15 cellular contexts compared by ENCODE assay signal in genomic region chr4:16582526-16582925, GRCh38.
A peak's percentile ranks its signal among the peaks of the same experiment; 100 is the strongest.
DNase-seq lines count a peak whose midpoint lies in the region; TF ChIP-seq lines count a peak whose summit lies in the region.
"Had no signal": no experiment of that assay in that cellular context is flagged by ENCODE, and none has a peak within 500 bp of the region (broad histone marks: within the 10 kb centered on the region; RNA-seq: fewer than 3 reads in every experiment).

No MANE protein-coding gene starts in this region.

- no peak overlapping the region for H3K4me3 Mint-ChIP-seq in osteocyte (ENCODE audit: unreplicated experiment)
- H3K4me3 Mint-ChIP-seq: B cell; stimulated activated effector memory CD8-positive, alpha-beta T cell treated with anti-CD3 and anti-CD28 coated beads, Interleukin-12 subunit alpha, Interleukin-12 subunit beta, amount 100 ng/mL, for 72 hours had no signal

- H3K27me3 ChIP-seq in A673 (replicated peaks; ENCODE audit: insufficient read depth, low read depth, low read length, poor library complexity) = no peaks in the 10 kb centered on the region
- no peaks in the 10 kb centered on the region for H3K27me3 ChIP-seq in NT2/D1 (ENCODE audit: insufficient read depth, insufficient read length)
- H3K27me3 ChIP-seq in fibroblast of lung (ENCODE audit: control insufficient read depth, insufficient read depth, low read length) = no peaks in the 10 kb centered on the region

- H3K27ac ChIP-seq in A673 (ENCODE audit: low read depth, low read length, poor library complexity, severe bottlenecking) (no peak overlapping the region), fibroblast of lung (ENCODE audit: insufficient read depth, low read length) (no peak overlapping the region)

- intact Hi-C loops in A673 (cut with micrococcal nuclease; ENCODE audit: unreplicated experiment) = no loop called here

- no peaks in the 10 kb centered on the region for H3K27me3 Mint-ChIP-seq in osteocyte (ENCODE audit: unreplicated experiment)
- H3K27me3 Mint-ChIP-seq: B cell had no signal

- H3K4me2 ChIP-seq in fibroblast of lung (ENCODE audit: extremely low read depth, insufficient read depth, low read length) = no peak overlapping the region

- H4K20me1 ChIP-seq in fibroblast of lung (ENCODE audit: control insufficient read depth, extremely low read depth, insufficient read depth, low read length) = no peaks in the 10 kb centered on the region

- TF ChIP-seq CTCF in A673 (conservative IDR thresholded peaks at IDR 0.05; ENCODE audit: low read depth, low read length) (peak; percentile 70), GM12864 (IDR thresholded peaks at IDR 0.05; ENCODE audit: low read depth, low read length, missing control alignments) (peak; percentile 19), fibroblast of lung (conservative IDR thresholded peaks at IDR 0.05 in 1 of 2, IDR thresholded peaks at IDR 0.05 in 1 of 2; ENCODE audit: low read depth in 1 of 2, low read length in 2 of 2) (peak; percentile 2 to 7), osteocyte (IDR thresholded peaks at IDR 0.05) (no peak)

- H3K36me3 Mint-ChIP-seq in osteocyte (ENCODE audit: unreplicated experiment) = no peaks in the 10 kb centered on the region
- H3K36me3 Mint-ChIP-seq: stimulated activated effector memory CD8-positive, alpha-beta T cell treated with anti-CD3 and anti-CD28 coated beads, Interleukin-12 subunit alpha, Interleukin-12 subunit beta, amount 100 ng/mL, for 72 hours had no signal

- peaks cover 4% of the 10 kb centered on the region for H3K9me3 Mint-ChIP-seq in osteocyte (ENCODE audit: unreplicated experiment)
- H3K9me3 Mint-ChIP-seq: stimulated activated effector memory CD8-positive, alpha-beta T cell treated with anti-CD3 and anti-CD28 coated beads, Interleukin-12 subunit alpha, Interleukin-12 subunit beta, amount 100 ng/mL, for 72 hours had no signal

- no peaks in the 10 kb centered on the region for H3K36me3 ChIP-seq in A673 (ENCODE audit: insufficient read depth, low read length, poor library complexity, severe bottlenecking)
- H3K36me3 ChIP-seq in NT2/D1 (ENCODE audit: insufficient read depth, insufficient read length, low read length) = peaks cover 4% of the 10 kb centered on the region
- H3K36me3 ChIP-seq in fibroblast of lung (ENCODE audit: control insufficient read depth, insufficient read depth, low read length) = no peaks in the 10 kb centered on the region

- H3K79me2 ChIP-seq in fibroblast of lung (ENCODE audit: control insufficient read depth, insufficient read depth, low read length) = no peaks in the 10 kb centered on the region

- peaks cover 5% of the 10 kb centered on the region for H3K4me1 Mint-ChIP-seq in osteocyte (ENCODE audit: unreplicated experiment)
- H3K4me1 Mint-ChIP-seq: B cell; stimulated activated effector memory CD8-positive, alpha-beta T cell treated with anti-CD3 and anti-CD28 coated beads, Interleukin-12 subunit alpha, Interleukin-12 subunit beta, amount 100 ng/mL, for 72 hours had no signal

- no TSS peak for BruUV-seq in A673 (replicated peaks; lab: Mats Ljungman, UMichigan)

- DNase-seq in A673 (ENCODE audit: low spot score) = peak; percentile 60
- no peak for DNase-seq in GM12864 (ENCODE audit: low read depth)
- peak; percentile 18 for DNase-seq in NT2/D1 (ENCODE audit: low read depth, low spot score)
- DNase-seq in fibroblast of lung (ENCODE audit: low read depth in 2 of 2) = no peak
- no peak for DNase-seq in COLO668 (lab: John Stamatoyannopoulos, UW; ENCODE audit: unreplicated experiment)
- no peak for DNase-seq in osteocyte (ENCODE audit: extremely low spot score, unreplicated experiment)
- no peak for DNase-seq in NCI-H1436 treated with DMSO at 0.1 percent for 48 hours (lab: John Stamatoyannopoulos, UW)
- DNase-seq in NCI-H187 treated with DMSO at 0.1 percent for 48 hours (lab: John Stamatoyannopoulos, UW) = no peak
- DNase-seq: cortex of kidney; foreskin fibroblast; KBM-7; retina; stimulated activated CD4-positive, alpha-beta T cell treated with anti-CD3 and anti-CD28 coated beads, Interleukin-2, amount 100 ng/mL, for 48 hours had no signal

- H3K9ac ChIP-seq in NT2/D1 (ENCODE audit: insufficient read length, low read depth) (no peak overlapping the region), fibroblast of lung (ENCODE audit: insufficient read depth, low read length) (no peak overlapping the region)

- H3K9me3 ChIP-seq in A673 (ENCODE audit: low read depth, low read length, poor library complexity, severe bottlenecking) = no peaks in the 10 kb centered on the region
- no peaks in the 10 kb centered on the region for H3K9me3 ChIP-seq in NT2/D1 (ENCODE audit: insufficient read depth, low read length)
- H3K9me3 ChIP-seq in fibroblast of lung (ENCODE audit: control insufficient read depth, insufficient read depth, low read depth, low read length) = no peaks in the 10 kb centered on the region

- no peaks in the 10 kb centered on the region for H3K4me1 ChIP-seq in A673 (ENCODE audit: insufficient read depth, low read length, poor library complexity, severe bottlenecking)
- H3K4me1 ChIP-seq in NT2/D1 (ENCODE audit: insufficient read depth, insufficient read length) = no peaks in the 10 kb centered on the region
- H3K4me1 ChIP-seq in fibroblast of lung (ENCODE audit: control insufficient read depth, extremely low read depth, insufficient read depth, low read length) = no peaks in the 10 kb centered on the region

- no peak overlapping the region for H3K4me3 ChIP-seq in A673 (ENCODE audit: low read depth, low read length, poor library complexity, severe bottlenecking)
- no peak overlapping the region for H3K4me3 ChIP-seq in GM12864 (ENCODE audit: low read depth, low read length)
- H3K4me3 ChIP-seq in NT2/D1 (ENCODE audit: insufficient read length, low read depth) = no peak overlapping the region
- no peak overlapping the region for H3K4me3 ChIP-seq in fibroblast of lung (replicated peaks in 1 of 4; ENCODE audit: control extremely low read depth in 1 of 4, insufficient read depth in 1 of 4, low read depth in 3 of 4, low read length in 4 of 4)

- H3K27ac Mint-ChIP-seq in osteocyte (ENCODE audit: unreplicated experiment) = no peak overlapping the region
- H3K27ac Mint-ChIP-seq: B cell; stimulated activated effector memory CD8-positive, alpha-beta T cell treated with anti-CD3 and anti-CD28 coated beads, Interleukin-12 subunit alpha, Interleukin-12 subunit beta, amount 100 ng/mL, for 72 hours had no signal

- CTCF ChIA-PET in A673 (lab: Charles Lee) = interaction anchor here (0.6 kb wide), 1 partner anchor 764 kb away, joined by 3 read pairs; no protein-coding TSS in a partner anchor

- no peak overlapping the region for H2AFZ ChIP-seq in fibroblast of lung (ENCODE audit: low read length)

- POLR2A ChIA-PET in A673 (lab: Charles Lee; ENCODE audit: low non-redundant PET) = no interaction called here

Comparison
In these comparisons a context has a peak if more than half of its experiments do, and no peak if none do; other contexts are left out.
1. DNase-seq: peak in A673 (single experiment) and NT2/D1 (single experiment); none in GM12864 (single experiment), fibroblast of lung (0 of 2), COLO668 (single experiment), osteocyte (single experiment), NCI-H1436 treated with DMSO at 0.1 percent for 48 hours (single experiment) and NCI-H187 treated with DMSO at 0.1 percent for 48 hours (single experiment).